1 cellular context compared by ENCODE assay signal in the genomic region with DNA sequence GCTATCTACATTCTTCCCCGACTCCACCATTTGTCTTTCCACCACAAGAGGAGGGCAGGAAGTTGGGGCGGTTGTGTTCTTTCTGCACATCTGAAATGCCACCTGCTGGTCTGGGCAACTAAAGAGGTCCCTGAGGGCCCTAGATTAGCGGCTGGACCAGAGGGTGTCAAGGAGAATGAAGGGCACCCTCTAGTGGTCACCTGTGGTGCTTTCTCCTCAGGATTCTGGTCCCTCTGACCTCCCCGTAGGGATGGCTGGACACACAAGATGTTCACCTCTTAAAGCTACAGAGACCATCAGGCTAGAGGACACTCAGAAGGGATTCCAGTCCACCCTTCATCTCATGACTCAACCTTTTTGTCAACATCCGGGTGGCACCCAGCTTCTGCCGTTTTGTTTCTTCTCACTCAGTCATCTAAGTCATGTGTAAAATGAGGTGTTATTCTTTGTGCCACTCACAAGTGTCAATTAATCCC.
A peak's percentile ranks its signal among the peaks of the same experiment; 100 is the strongest.
TF ChIP-seq lines count a peak whose summit lies in the region.

No MANE protein-coding gene starts in this region.

TF ChIP-seq in GM12878, 131 proteins besides CTCF, POLR2A, EP300 and RAD21 (continues in another document):
- peak; percentile 70 for TF ChIP-seq NR2F1 (conservative IDR thresholded peaks at IDR 0.05)
- TF ChIP-seq ESRRA (IDR thresholded peaks at IDR 0.05; ENCODE audit: low read length): no peak
- TF ChIP-seq, protein P1, sequence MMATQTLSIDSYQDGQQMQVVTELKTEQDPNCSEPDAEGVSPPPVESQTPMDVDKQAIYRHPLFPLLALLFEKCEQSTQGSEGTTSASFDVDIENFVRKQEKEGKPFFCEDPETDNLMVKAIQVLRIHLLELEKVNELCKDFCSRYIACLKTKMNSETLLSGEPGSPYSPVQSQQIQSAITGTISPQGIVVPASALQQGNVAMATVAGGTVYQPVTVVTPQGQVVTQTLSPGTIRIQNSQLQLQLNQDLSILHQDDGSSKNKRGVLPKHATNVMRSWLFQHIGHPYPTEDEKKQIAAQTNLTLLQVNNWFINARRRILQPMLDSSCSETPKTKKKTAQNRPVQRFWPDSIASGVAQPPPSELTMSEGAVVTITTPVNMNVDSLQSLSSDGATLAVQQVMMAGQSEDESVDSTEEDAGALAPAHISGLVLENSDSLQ (IDR thresholded peaks at IDR 0.05): peak; percentile 84
- peak; percentile 64 for TF ChIP-seq ZNF384 (IDR thresholded peaks at IDR 0.05; ENCODE audit: borderline replicate concordance, low read depth, low read length)
- peak; percentile 86 for TF ChIP-seq YY1 (IDR thresholded peaks at IDR 0.05; ENCODE audit: low read depth, low read length)
- peak; percentile 91 for TF ChIP-seq MEF2B (IDR thresholded peaks at IDR 0.05; ENCODE audit: partially characterized antibody, poor library complexity, severe bottlenecking)
- TF ChIP-seq ZNF622 (IDR thresholded peaks at IDR 0.05): no peak
- TF ChIP-seq BACH1 (IDR thresholded peaks at IDR 0.05; ENCODE audit: borderline replicate concordance): 0 out of 2 replicates have a peak, but pooled peaks have one; percentile 31
- TF ChIP-seq MEF2A (IDR thresholded peaks at IDR 0.05; ENCODE audit: insufficient read depth, low read depth, low read length): peak; percentile 45; the same call in 1 of the 2 replicates
- TF ChIP-seq CREM (IDR thresholded peaks at IDR 0.05; ENCODE audit: low read depth): peak; percentile 48; the same call in 1 of the 2 replicates
- no peak for TF ChIP-seq NRF1 (conservative IDR thresholded peaks at IDR 0.05; ENCODE audit: low read depth, low read length)
- no peak for TF ChIP-seq KDM1A (IDR thresholded peaks at IDR 0.05; ENCODE audit: borderline replicate concordance)
- TF ChIP-seq TARDBP (IDR thresholded peaks at IDR 0.05; ENCODE audit: borderline replicate concordance): 0 out of 2 replicates have a peak, but pooled peaks have one; percentile 70
- peak; percentile 84 for TF ChIP-seq SMARCA5 (IDR thresholded peaks at IDR 0.05)
- 0 out of 2 replicates have a peak, but pooled peaks have one; percentile 58 for TF ChIP-seq CHD1 (IDR thresholded peaks at IDR 0.05; ENCODE audit: low read depth, low read length)
- peak; percentile 42; the same call in 1 of the 2 replicates for TF ChIP-seq ZNF24 (IDR thresholded peaks at IDR 0.05)
- peak; percentile 43; the same call in 1 of the 2 replicates for TF ChIP-seq ZNF207 (IDR thresholded peaks at IDR 0.05; ENCODE audit: borderline replicate concordance)
- TF ChIP-seq FOXK2 (IDR thresholded peaks at IDR 0.05): no peak
- TF ChIP-seq DPF2 (IDR thresholded peaks at IDR 0.05): 0 out of 2 replicates have a peak, but pooled peaks have one; percentile 38
- TF ChIP-seq TCF12 (IDR thresholded peaks at IDR 0.05; ENCODE audit: low read depth, low read length): peak; percentile 73; the same call in 1 of the 2 replicates
- peak; percentile 85; the same call in 1 of the 2 replicates for TF ChIP-seq STAT3 (IDR thresholded peaks at IDR 0.05; ENCODE audit: low read depth, low read length)
- 0 out of 2 replicates have a peak, but pooled peaks have one; percentile 88 for TF ChIP-seq WRNIP1 (IDR thresholded peaks at IDR 0.05; ENCODE audit: borderline replicate concordance, low read depth, low read length)
- peak; percentile 67; the same call in 1 of the 3 replicates for TF ChIP-seq POU2F2 (IDR thresholded peaks at IDR 0.05; ENCODE audit: borderline replicate concordance, low read depth, low read length)
- peak; percentile 41; the same call in 1 of the 2 replicates for TF ChIP-seq SPI1 (IDR thresholded peaks at IDR 0.05; ENCODE audit: borderline replicate concordance, insufficient read depth, low read depth, low read length)
- 0 out of 2 replicates have a peak, but pooled peaks have one; percentile 15 for TF ChIP-seq SMAD5 (IDR thresholded peaks at IDR 0.05; ENCODE audit: low read depth)
- TF ChIP-seq, protein P2, sequence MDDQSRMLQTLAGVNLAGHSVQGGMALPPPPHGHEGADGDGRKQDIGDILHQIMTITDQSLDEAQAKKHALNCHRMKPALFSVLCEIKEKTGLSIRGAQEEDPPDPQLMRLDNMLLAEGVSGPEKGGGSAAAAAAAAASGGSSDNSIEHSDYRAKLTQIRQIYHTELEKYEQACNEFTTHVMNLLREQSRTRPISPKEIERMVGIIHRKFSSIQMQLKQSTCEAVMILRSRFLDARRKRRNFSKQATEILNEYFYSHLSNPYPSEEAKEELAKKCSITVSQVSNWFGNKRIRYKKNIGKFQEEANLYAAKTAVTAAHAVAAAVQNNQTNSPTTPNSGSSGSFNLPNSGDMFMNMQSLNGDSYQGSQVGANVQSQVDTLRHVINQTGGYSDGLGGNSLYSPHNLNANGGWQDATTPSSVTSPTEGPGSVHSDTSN (IDR thresholded peaks at IDR 0.05; ENCODE audit: insufficient replicate concordance, low read depth, low read length): no peak
- 0 out of 2 replicates have a peak, but pooled peaks have one; percentile 24 for TF ChIP-seq NFIC (IDR thresholded peaks at IDR 0.05; ENCODE audit: low read depth, low read length)
- TF ChIP-seq, protein P3, sequence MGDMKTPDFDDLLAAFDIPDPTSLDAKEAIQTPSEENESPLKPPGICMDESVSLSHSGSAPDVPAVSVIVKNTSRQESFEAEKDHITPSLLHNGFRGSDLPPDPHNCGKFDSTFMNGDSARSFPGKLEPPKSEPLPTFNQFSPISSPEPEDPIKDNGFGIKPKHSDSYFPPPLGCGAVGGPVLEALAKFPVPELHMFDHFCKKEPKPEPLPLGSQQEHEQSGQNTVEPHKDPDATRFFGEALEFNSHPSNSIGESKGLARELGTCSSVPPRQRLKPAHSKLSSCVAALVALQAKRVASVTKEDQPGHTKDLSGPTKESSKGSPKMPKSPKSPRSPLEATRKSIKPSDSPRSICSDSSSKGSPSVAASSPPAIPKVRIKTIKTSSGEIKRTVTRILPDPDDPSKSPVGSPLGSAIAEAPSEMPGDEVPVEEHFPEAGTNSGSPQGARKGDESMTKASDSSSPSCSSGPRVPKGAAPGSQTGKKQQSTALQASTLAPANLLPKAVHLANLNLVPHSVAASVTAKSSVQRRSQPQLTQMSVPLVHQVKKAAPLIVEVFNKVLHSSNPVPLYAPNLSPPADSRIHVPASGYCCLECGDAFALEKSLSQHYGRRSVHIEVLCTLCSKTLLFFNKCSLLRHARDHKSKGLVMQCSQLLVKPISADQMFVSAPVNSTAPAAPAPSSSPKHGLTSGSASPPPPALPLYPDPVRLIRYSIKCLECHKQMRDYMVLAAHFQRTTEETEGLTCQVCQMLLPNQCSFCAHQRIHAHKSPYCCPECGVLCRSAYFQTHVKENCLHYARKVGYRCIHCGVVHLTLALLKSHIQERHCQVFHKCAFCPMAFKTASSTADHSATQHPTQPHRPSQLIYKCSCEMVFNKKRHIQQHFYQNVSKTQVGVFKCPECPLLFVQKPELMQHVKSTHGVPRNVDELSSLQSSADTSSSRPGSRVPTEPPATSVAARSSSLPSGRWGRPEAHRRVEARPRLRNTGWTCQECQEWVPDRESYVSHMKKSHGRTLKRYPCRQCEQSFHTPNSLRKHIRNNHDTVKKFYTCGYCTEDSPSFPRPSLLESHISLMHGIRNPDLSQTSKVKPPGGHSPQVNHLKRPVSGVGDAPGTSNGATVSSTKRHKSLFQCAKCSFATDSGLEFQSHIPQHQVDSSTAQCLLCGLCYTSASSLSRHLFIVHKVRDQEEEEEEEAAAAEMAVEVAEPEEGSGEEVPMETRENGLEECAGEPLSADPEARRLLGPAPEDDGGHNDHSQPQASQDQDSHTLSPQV (IDR thresholded peaks at IDR 0.05): peak; percentile 86; the same call in 1 of the 2 replicates
- 0 out of 2 replicates have a peak, but pooled peaks have one; percentile 32 for TF ChIP-seq CHD2 (IDR thresholded peaks at IDR 0.05; ENCODE audit: borderline replicate concordance, low read depth, low read length)
- TF ChIP-seq PAX5 (IDR thresholded peaks at IDR 0.05; ENCODE audit: borderline replicate concordance, low read depth, low read length): 0 out of 2 replicates have a peak, but pooled peaks have one; percentile 44
- TF ChIP-seq TAF1 (IDR thresholded peaks at IDR 0.05; ENCODE audit: borderline replicate concordance, low read depth, low read length): 0 out of 2 replicates have a peak, but pooled peaks have one; percentile 24
- TF ChIP-seq CHD4 (IDR thresholded peaks at IDR 0.05): no peak
- TF ChIP-seq, protein P4, sequence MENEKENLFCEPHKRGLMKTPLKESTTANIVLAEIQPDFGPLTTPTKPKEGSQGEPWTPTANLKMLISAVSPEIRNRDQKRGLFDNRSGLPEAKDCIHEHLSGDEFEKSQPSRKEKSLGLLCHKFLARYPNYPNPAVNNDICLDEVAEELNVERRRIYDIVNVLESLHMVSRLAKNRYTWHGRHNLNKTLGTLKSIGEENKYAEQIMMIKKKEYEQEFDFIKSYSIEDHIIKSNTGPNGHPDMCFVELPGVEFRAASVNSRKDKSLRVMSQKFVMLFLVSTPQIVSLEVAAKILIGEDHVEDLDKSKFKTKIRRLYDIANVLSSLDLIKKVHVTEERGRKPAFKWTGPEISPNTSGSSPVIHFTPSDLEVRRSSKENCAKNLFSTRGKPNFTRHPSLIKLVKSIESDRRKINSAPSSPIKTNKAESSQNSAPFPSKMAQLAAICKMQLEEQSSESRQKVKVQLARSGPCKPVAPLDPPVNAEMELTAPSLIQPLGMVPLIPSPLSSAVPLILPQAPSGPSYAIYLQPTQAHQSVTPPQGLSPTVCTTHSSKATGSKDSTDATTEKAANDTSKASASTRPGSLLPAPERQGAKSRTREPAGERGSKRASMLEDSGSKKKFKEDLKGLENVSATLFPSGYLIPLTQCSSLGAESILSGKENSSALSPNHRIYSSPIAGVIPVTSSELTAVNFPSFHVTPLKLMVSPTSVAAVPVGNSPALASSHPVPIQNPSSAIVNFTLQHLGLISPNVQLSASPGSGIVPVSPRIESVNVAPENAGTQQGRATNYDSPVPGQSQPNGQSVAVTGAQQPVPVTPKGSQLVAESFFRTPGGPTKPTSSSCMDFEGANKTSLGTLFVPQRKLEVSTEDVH (IDR thresholded peaks at IDR 0.05; ENCODE audit: low read depth, partially characterized antibody): no peak
- TF ChIP-seq MXI1 (IDR thresholded peaks at IDR 0.05; ENCODE audit: low read depth, low read length): 0 out of 2 replicates have a peak, but pooled peaks have one; percentile 30
- TF ChIP-seq, protein P5, sequence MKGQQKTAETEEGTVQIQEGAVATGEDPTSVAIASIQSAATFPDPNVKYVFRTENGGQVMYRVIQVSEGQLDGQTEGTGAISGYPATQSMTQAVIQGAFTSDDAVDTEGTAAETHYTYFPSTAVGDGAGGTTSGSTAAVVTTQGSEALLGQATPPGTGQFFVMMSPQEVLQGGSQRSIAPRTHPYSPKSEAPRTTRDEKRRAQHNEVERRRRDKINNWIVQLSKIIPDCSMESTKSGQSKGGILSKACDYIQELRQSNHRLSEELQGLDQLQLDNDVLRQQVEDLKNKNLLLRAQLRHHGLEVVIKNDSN (IDR thresholded peaks at IDR 0.05; ENCODE audit: borderline replicate concordance, extremely low read length, insufficient read depth, low read depth, low read length): no peak
- TF ChIP-seq ETV6 (conservative IDR thresholded peaks at IDR 0.05 in 1 of 2, IDR thresholded peaks at IDR 0.05 in 1 of 2; ENCODE audit: borderline replicate concordance in 1 of 2, low read depth in 1 of 2): peak in 1 of 2 experiments; percentile 71; a peak in 1 of 4 replicates
- TF ChIP-seq NBN (IDR thresholded peaks at IDR 0.05): peak; percentile 22; the same call in 1 of the 2 replicates
- no peak for TF ChIP-seq NFYA (IDR thresholded peaks at IDR 0.05; ENCODE audit: borderline replicate concordance, low read depth, low read length)
- TF ChIP-seq HCFC1 (IDR thresholded peaks at IDR 0.05; ENCODE audit: low read length): 0 out of 2 replicates have a peak, but pooled peaks have one; percentile 27
- no peak for TF ChIP-seq BRCA1 (IDR thresholded peaks at IDR 0.05; ENCODE audit: low read depth, low read length)
- TF ChIP-seq ZBED1 (IDR thresholded peaks at IDR 0.05; ENCODE audit: borderline replicate concordance): peak; percentile 62; the same call in 1 of the 2 replicates
- peak; percentile 52; the same call in 1 of the 2 replicates for TF ChIP-seq ZNF217 (IDR thresholded peaks at IDR 0.05)
- TF ChIP-seq, protein P6, sequence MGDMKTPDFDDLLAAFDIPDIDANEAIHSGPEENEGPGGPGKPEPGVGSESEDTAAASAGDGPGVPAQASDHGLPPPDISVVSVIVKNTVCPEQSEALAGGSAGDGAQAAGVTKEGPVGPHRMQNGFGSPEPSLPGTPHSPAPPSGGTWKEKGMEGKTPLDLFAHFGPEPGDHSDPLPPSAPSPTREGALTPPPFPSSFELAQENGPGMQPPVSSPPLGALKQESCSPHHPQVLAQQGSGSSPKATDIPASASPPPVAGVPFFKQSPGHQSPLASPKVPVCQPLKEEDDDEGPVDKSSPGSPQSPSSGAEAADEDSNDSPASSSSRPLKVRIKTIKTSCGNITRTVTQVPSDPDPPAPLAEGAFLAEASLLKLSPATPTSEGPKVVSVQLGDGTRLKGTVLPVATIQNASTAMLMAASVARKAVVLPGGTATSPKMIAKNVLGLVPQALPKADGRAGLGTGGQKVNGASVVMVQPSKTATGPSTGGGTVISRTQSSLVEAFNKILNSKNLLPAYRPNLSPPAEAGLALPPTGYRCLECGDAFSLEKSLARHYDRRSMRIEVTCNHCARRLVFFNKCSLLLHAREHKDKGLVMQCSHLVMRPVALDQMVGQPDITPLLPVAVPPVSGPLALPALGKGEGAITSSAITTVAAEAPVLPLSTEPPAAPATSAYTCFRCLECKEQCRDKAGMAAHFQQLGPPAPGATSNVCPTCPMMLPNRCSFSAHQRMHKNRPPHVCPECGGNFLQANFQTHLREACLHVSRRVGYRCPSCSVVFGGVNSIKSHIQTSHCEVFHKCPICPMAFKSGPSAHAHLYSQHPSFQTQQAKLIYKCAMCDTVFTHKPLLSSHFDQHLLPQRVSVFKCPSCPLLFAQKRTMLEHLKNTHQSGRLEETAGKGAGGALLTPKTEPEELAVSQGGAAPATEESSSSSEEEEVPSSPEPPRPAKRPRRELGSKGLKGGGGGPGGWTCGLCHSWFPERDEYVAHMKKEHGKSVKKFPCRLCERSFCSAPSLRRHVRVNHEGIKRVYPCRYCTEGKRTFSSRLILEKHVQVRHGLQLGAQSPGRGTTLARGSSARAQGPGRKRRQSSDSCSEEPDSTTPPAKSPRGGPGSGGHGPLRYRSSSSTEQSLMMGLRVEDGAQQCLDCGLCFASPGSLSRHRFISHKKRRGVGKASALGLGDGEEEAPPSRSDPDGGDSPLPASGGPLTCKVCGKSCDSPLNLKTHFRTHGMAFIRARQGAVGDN (IDR thresholded peaks at IDR 0.05): peak; percentile 90
- peak; percentile 83 for TF ChIP-seq RUNX3 (IDR thresholded peaks at IDR 0.05; ENCODE audit: low read length)
- peak; percentile 84 for TF ChIP-seq GATAD2B (conservative IDR thresholded peaks at IDR 0.05; ENCODE audit: low read depth)
- TF ChIP-seq NR2C2 (IDR thresholded peaks at IDR 0.05; ENCODE audit: borderline replicate concordance, control insufficient read depth, insufficient read length, low read depth): no peak
- TF ChIP-seq FOXM1 (IDR thresholded peaks at IDR 0.05; ENCODE audit: low read depth, low read length): peak; percentile 74; the same call in 1 of the 2 replicates
- peak in 1 of 2 experiments; percentile 14; a peak in 1 of 4 replicates for TF ChIP-seq BHLHE40 (IDR thresholded peaks at IDR 0.05; ENCODE audit: borderline replicate concordance in 1 of 2, low read depth in 2 of 2, low read length in 1 of 2)
- TF ChIP-seq STAT1 (conservative IDR thresholded peaks at IDR 0.05): no peak
- no peak for TF ChIP-seq YBX1 (IDR thresholded peaks at IDR 0.05)
- no peak for TF ChIP-seq BMI1 (IDR thresholded peaks at IDR 0.05; ENCODE audit: borderline replicate concordance)
- peak; percentile 75 to 77 for TF ChIP-seq IKZF2 (IDR thresholded peaks at IDR 0.05)
